In genomic region chr2:85583667-85584353, GRCh38 we compare ENCODE assay signal across 1 cellular context.
A peak's percentile ranks its signal among the peaks of the same experiment; 100 is the strongest.
TF ChIP-seq lines count a peak whose summit lies in the region.

No MANE protein-coding gene starts in this region.

TF ChIP-seq in HepG2, 621 proteins besides CTCF, POLR2A, EP300 and RAD21 (continued from another document and continues in another):
- TF ChIP-seq HHEX (CRISPR knock-in tag; IDR thresholded peaks at IDR 0.05) (no peak), ONECUT2 (CRISPR knock-in tag; IDR thresholded peaks at IDR 0.05) (no peak), YEATS2 (CRISPR knock-in tag; IDR thresholded peaks at IDR 0.05; ENCODE audit: borderline replicate concordance) (no peak), HNRNPUL1 (IDR thresholded peaks at IDR 0.05; ENCODE audit: low read depth, low read length) (no peak), ESRRA (CRISPR knock-in tag; IDR thresholded peaks at IDR 0.05; ENCODE audit: low read depth) (no peak), NR1H2 (CRISPR knock-in tag; IDR thresholded peaks at IDR 0.05; ENCODE audit: borderline replicate concordance, low read depth) (no peak), MEF2D (CRISPR knock-in tag; IDR thresholded peaks at IDR 0.05) (no peak), ZKSCAN1 (IDR thresholded peaks at IDR 0.05; ENCODE audit: low read length) (no peak), JUN (CRISPR knock-in tag; IDR thresholded peaks at IDR 0.05) (no peak), CENPBD1 (CRISPR knock-in tag; IDR thresholded peaks at IDR 0.05; ENCODE audit: borderline replicate concordance, low read depth) (no peak), ZNF556 (CRISPR knock-in tag; IDR thresholded peaks at IDR 0.05; ENCODE audit: borderline replicate concordance) (no peak), ZNF780A (CRISPR knock-in tag; IDR thresholded peaks at IDR 0.05) (no peak), DNMT3B (CRISPR knock-in tag; conservative IDR thresholded peaks at IDR 0.05) (no peak), RFX5 (IDR thresholded peaks at IDR 0.05; ENCODE audit: low read depth, low read length) (no peak), GFI1 (CRISPR knock-in tag; IDR thresholded peaks at IDR 0.05; ENCODE audit: borderline replicate concordance) (no peak), ZNF484 (CRISPR knock-in tag; IDR thresholded peaks at IDR 0.05; ENCODE audit: borderline replicate concordance, low read depth) (no peak), FOXA3 (CRISPR knock-in tag; IDR thresholded peaks at IDR 0.05) (no peak), PLRG1 (conservative IDR thresholded peaks at IDR 0.05) (no peak), GMEB1 (CRISPR knock-in tag; IDR thresholded peaks at IDR 0.05; ENCODE audit: borderline replicate concordance) (no peak; the same call in 1 of the 2 replicates), CHD2 (IDR thresholded peaks at IDR 0.05; ENCODE audit: low read depth, low read length) (0 out of 2 replicates have a peak, but pooled peaks have one; percentile 17), ZBTB2 (CRISPR knock-in tag; IDR thresholded peaks at IDR 0.05; ENCODE audit: low read depth) (no peak), BHLHE40 (IDR thresholded peaks at IDR 0.05; ENCODE audit: low read length) (no peak), HIVEP1 (CRISPR knock-in tag; IDR thresholded peaks at IDR 0.05) (no peak), E2F2 (CRISPR knock-in tag; IDR thresholded peaks at IDR 0.05; ENCODE audit: borderline replicate concordance) (no peak), ZBTB38 (CRISPR knock-in tag; IDR thresholded peaks at IDR 0.05) (peak; percentile 49; the same call in 1 of the 2 replicates), KLF15 (CRISPR knock-in tag; IDR thresholded peaks at IDR 0.05; ENCODE audit: borderline replicate concordance) (no peak), DNMT1 (CRISPR knock-in tag; IDR thresholded peaks at IDR 0.05) (no peak), ZNF879 (CRISPR knock-in tag; IDR thresholded peaks at IDR 0.05) (no peak), HNRNPK (IDR thresholded peaks at IDR 0.05; ENCODE audit: low read depth, low read length, poor library complexity, severe bottlenecking) (no peak), RAD51 (IDR thresholded peaks at IDR 0.05; ENCODE audit: borderline replicate concordance) (no peak), ZSCAN9 (CRISPR knock-in tag; IDR thresholded peaks at IDR 0.05; ENCODE audit: borderline replicate concordance) (peak; percentile 15; the same call in 1 of the 2 replicates)
- TF ChIP-seq, protein P1, sequence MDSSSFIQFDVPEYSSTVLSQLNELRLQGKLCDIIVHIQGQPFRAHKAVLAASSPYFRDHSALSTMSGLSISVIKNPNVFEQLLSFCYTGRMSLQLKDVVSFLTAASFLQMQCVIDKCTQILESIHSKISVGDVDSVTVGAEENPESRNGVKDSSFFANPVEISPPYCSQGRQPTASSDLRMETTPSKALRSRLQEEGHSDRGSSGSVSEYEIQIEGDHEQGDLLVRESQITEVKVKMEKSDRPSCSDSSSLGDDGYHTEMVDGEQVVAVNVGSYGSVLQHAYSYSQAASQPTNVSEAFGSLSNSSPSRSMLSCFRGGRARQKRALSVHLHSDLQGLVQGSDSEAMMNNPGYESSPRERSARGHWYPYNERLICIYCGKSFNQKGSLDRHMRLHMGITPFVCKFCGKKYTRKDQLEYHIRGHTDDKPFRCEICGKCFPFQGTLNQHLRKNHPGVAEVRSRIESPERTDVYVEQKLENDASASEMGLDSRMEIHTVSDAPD (CRISPR knock-in tag; IDR thresholded peaks at IDR 0.05) = no peak
- TF ChIP-seq, protein P2, sequence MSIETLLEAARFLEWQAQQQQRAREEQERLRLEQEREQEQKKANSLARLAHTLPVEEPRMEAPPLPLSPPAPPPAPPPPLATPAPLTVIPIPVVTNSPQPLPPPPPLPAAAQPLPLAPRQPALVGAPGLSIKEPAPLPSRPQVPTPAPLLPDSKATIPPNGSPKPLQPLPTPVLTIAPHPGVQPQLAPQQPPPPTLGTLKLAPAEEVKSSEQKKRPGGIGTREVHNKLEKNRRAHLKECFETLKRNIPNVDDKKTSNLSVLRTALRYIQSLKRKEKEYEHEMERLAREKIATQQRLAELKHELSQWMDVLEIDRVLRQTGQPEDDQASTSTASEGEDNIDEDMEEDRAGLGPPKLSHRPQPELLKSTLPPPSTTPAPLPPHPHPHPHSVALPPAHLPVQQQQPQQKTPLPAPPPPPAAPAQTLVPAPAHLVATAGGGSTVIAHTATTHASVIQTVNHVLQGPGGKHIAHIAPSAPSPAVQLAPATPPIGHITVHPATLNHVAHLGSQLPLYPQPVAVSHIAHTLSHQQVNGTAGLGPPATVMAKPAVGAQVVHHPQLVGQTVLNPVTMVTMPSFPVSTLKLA (IDR thresholded peaks at IDR 0.05) = no peak
- TF ChIP-seq, protein P3, sequence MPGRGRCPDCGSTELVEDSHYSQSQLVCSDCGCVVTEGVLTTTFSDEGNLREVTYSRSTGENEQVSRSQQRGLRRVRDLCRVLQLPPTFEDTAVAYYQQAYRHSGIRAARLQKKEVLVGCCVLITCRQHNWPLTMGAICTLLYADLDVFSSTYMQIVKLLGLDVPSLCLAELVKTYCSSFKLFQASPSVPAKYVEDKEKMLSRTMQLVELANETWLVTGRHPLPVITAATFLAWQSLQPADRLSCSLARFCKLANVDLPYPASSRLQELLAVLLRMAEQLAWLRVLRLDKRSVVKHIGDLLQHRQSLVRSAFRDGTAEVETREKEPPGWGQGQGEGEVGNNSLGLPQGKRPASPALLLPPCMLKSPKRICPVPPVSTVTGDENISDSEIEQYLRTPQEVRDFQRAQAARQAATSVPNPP (CRISPR knock-in tag; IDR thresholded peaks at IDR 0.05) = no peak
- TF ChIP-seq, protein P4, sequence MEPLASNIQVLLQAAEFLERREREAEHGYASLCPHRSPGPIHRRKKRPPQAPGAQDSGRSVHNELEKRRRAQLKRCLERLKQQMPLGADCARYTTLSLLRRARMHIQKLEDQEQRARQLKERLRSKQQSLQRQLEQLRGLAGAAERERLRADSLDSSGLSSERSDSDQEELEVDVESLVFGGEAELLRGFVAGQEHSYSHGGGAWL (CRISPR knock-in tag; IDR thresholded peaks at IDR 0.05) = no peak
- TF ChIP-seq, protein P5, sequence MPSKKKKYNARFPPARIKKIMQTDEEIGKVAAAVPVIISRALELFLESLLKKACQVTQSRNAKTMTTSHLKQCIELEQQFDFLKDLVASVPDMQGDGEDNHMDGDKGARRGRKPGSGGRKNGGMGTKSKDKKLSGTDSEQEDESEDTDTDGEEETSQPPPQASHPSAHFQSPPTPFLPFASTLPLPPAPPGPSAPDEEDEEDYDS (CRISPR knock-in tag; IDR thresholded peaks at IDR 0.05) = no peak
- TF ChIP-seq, protein P6, sequence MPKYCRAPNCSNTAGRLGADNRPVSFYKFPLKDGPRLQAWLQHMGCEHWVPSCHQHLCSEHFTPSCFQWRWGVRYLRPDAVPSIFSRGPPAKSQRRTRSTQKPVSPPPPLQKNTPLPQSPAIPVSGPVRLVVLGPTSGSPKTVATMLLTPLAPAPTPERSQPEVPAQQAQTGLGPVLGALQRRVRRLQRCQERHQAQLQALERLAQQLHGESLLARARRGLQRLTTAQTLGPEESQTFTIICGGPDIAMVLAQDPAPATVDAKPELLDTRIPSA (CRISPR knock-in tag; IDR thresholded peaks at IDR 0.05; ENCODE audit: borderline replicate concordance) = 0 out of 2 replicates have a peak, but pooled peaks have one; percentile 56
- TF ChIP-seq, protein P7, sequence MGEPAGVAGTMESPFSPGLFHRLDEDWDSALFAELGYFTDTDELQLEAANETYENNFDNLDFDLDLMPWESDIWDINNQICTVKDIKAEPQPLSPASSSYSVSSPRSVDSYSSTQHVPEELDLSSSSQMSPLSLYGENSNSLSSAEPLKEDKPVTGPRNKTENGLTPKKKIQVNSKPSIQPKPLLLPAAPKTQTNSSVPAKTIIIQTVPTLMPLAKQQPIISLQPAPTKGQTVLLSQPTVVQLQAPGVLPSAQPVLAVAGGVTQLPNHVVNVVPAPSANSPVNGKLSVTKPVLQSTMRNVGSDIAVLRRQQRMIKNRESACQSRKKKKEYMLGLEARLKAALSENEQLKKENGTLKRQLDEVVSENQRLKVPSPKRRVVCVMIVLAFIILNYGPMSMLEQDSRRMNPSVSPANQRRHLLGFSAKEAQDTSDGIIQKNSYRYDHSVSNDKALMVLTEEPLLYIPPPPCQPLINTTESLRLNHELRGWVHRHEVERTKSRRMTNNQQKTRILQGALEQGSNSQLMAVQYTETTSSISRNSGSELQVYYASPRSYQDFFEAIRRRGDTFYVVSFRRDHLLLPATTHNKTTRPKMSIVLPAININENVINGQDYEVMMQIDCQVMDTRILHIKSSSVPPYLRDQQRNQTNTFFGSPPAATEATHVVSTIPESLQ (CRISPR knock-in tag; conservative IDR thresholded peaks at IDR 0.05) = no peak
- TF ChIP-seq, protein P8, sequence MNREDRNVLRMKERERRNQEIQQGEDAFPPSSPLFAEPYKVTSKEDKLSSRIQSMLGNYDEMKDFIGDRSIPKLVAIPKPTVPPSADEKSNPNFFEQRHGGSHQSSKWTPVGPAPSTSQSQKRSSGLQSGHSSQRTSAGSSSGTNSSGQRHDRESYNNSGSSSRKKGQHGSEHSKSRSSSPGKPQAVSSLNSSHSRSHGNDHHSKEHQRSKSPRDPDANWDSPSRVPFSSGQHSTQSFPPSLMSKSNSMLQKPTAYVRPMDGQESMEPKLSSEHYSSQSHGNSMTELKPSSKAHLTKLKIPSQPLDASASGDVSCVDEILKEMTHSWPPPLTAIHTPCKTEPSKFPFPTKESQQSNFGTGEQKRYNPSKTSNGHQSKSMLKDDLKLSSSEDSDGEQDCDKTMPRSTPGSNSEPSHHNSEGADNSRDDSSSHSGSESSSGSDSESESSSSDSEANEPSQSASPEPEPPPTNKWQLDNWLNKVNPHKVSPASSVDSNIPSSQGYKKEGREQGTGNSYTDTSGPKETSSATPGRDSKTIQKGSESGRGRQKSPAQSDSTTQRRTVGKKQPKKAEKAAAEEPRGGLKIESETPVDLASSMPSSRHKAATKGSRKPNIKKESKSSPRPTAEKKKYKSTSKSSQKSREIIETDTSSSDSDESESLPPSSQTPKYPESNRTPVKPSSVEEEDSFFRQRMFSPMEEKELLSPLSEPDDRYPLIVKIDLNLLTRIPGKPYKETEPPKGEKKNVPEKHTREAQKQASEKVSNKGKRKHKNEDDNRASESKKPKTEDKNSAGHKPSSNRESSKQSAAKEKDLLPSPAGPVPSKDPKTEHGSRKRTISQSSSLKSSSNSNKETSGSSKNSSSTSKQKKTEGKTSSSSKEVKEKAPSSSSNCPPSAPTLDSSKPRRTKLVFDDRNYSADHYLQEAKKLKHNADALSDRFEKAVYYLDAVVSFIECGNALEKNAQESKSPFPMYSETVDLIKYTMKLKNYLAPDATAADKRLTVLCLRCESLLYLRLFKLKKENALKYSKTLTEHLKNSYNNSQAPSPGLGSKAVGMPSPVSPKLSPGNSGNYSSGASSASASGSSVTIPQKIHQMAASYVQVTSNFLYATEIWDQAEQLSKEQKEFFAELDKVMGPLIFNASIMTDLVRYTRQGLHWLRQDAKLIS (CRISPR knock-in tag; IDR thresholded peaks at IDR 0.05) = no peak
- TF ChIP-seq, protein P9, sequence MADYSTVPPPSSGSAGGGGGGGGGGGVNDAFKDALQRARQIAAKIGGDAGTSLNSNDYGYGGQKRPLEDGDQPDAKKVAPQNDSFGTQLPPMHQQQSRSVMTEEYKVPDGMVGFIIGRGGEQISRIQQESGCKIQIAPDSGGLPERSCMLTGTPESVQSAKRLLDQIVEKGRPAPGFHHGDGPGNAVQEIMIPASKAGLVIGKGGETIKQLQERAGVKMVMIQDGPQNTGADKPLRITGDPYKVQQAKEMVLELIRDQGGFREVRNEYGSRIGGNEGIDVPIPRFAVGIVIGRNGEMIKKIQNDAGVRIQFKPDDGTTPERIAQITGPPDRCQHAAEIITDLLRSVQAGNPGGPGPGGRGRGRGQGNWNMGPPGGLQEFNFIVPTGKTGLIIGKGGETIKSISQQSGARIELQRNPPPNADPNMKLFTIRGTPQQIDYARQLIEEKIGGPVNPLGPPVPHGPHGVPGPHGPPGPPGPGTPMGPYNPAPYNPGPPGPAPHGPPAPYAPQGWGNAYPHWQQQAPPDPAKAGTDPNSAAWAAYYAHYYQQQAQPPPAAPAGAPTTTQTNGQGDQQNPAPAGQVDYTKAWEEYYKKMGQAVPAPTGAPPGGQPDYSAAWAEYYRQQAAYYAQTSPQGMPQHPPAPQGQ (CRISPR knock-in tag; IDR thresholded peaks at IDR 0.05; ENCODE audit: borderline replicate concordance) = no peak
